Comparison of ENCODE assay signal across 20 cellular contexts in the genomic region with DNA sequence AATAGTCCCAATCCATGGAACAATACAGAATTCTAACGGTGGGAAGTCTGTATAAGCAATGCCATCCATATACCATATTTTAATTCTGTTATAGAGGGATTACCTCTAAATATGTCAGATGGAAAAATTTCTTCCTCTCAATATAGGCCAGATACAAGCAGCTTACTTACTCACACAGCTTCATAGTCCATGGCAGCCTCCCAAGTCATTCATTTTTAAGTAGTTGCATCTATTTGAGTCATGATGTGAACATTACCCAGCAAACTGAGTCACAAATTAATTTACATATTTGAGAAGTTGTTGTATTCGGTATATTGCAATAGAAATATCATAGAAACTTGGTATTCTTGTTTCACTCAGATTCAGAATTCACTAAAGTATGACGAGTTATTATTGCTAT. TPM values are rescaled to one million over a fixed set of nuclear protein-coding genes. Genes with fewer than 3 reads are reported as not detected.
DNase-seq lines count a peak whose midpoint lies in the region; TF ChIP-seq lines count a peak whose summit lies in the region.
"Had no signal": no experiment of that assay in that cellular context is flagged by ENCODE, and none has a peak within 500 bp of the region (broad histone marks: within the 10 kb centered on the region; RNA-seq: fewer than 3 reads in every experiment).

No MANE protein-coding gene starts in this region.

- H3K27ac ChIP-seq in AG04450 (ENCODE audit: low read depth, low read length), result no peak overlapping the region
- H3K27ac ChIP-seq: parathyroid adenoma, SJCRH30, stomach had no signal

- no peaks in the 10 kb centered on the region for H3K9me3 ChIP-seq in AG04450 (ENCODE audit: control insufficient read depth, insufficient read depth, low read length)
- H3K9me3 ChIP-seq: SJCRH30 had no signal

- peaks cover 14% of the 10 kb centered on the region for H3K27me3 ChIP-seq in AG04450 (ENCODE audit: control insufficient read depth, insufficient read depth, low read length)
- H3K27me3 ChIP-seq: SJCRH30 had no signal

- no peak overlapping the region for H3K4me3 ChIP-seq in AG04450 (ENCODE audit: low read depth, low read length)
- no peak overlapping the region for H3K4me3 ChIP-seq in astrocyte of the cerebellum (ENCODE audit: low read depth, low read length)
- no peak overlapping the region for H3K4me3 ChIP-seq in fibroblast of villous mesenchyme (ENCODE audit: low read depth, low read length)
- H3K4me3 ChIP-seq: SJCRH30, stomach had no signal

- in situ Hi-C loops in astrocyte of the cerebellum (cut with HindIII; ENCODE audit: low sequenced_read_pairs), result no loop called here

- CTCF ChIA-PET in AG04450 (lab: Charles Lee), result interaction anchor here (1.2 kb wide), 1 partner anchor 9 kb away, joined by 5 read pairs; no protein-coding TSS in a partner anchor

- peak; percentile 26 for DNase-seq in AG04450 (ENCODE audit: low read depth, low spot score)
- peak; percentile 97 for DNase-seq in HCEC 1CT
- peak; percentile 82 for DNase-seq in astrocyte of the cerebellum (ENCODE audit: low read depth)
- peak; percentile 53 for DNase-seq in fibroblast of villous mesenchyme (ENCODE audit: low read depth)
- no peak for DNase-seq in activated naive CD4-positive, alpha-beta T cell (lab: John Stamatoyannopoulos, UW)
- no peak for DNase-seq in NCI-H128 (lab: John Stamatoyannopoulos, UW; ENCODE audit: unreplicated experiment)
- no peak for DNase-seq in NCI-H2171 treated with DMSO at 0.1 percent for 48 hours (lab: John Stamatoyannopoulos, UW)
- DNase-seq in activated CD4-positive, alpha-beta T cell treated with anti-CD3 and anti-CD28 coated beads for 48 hours, result no peak
- DNase-seq: activated CD4-positive, alpha-beta T cell treated with anti-CD3 and anti-CD28 coated beads, Interleukin-2, amount 50 U/mL, for 1 hour; activated naive CD8-positive, alpha-beta T cell treated with anti-CD3 and anti-CD28 coated beads for 36 hours; activated T-cell treated with anti-CD3 and anti-CD28 coated beads, Interleukin-2, amount 50 U/mL, for 1 hour; cerebellar nuclear complex; left cardiac atrium; NCI-H1105 treated with DMSO at 0.1 percent for 48 hours; NCI-H2171; NK-92 treated with Interleukin-12 subunit alpha and Interleukin-12 subunit beta, amount 100 ng/mL, for 24 hours; SJCRH30; stomach had no signal

- TF ChIP-seq CTCF in AG04450 (IDR thresholded peaks at IDR 0.05; ENCODE audit: low read depth, low read length) (no peak), astrocyte of the cerebellum (IDR thresholded peaks at IDR 0.05; ENCODE audit: low read depth, low read length, missing control alignments) (no peak), fibroblast of villous mesenchyme (IDR thresholded peaks at IDR 0.05; ENCODE audit: insufficient read depth, low read depth, low read length) (no peak)

- POLR2A ChIA-PET in AG04450 (lab: Yijun Ruan, JAX), result no interaction called here

RNA-seq across cellular contexts. Expression of a gene that starts 20.3 kb away (rescaled TPM):
- not detected in 2 replicates for polyA plus RNA-seq in AG04450 (2011; rRNA removed)
- polyA minus RNA-seq in AG04450 (2011; rRNA and poly(A)+ RNA removed), result 0.04 TPM in 1 of 2 replicates, not detected in the other
- total RNA-seq in fibroblast of villous mesenchyme, result under 0.01 TPM in 1 of 2 replicates, not detected in the other
- total RNA-seq: activated naive CD8-positive, alpha-beta T cell treated with anti-CD3 and anti-CD28 coated beads for 36 hours; left cardiac atrium; stomach had no signal
- polyA plus RNA-seq: stomach, urinary bladder had no signal

Comparison
In these comparisons a context has a peak if more than half of its experiments do, and no peak if none do; other contexts are left out.
1. DNase-seq: peak in AG04450 (single experiment), HCEC 1CT (single experiment), astrocyte of the cerebellum (single experiment) and fibroblast of villous mesenchyme (single experiment); none in activated naive CD4-positive, alpha-beta T cell (0 of 4), NCI-H128 (single experiment), NCI-H2171 treated with DMSO at 0.1 percent for 48 hours (single experiment) and activated CD4-positive, alpha-beta T cell treated with anti-CD3 and anti-CD28 coated beads for 48 hours (single experiment).